33 cellular contexts compared by ENCODE assay signal in genomic region chr7:1370738-1371137, GRCh38.
"Had no signal": no experiment of that assay in that cellular context is flagged by ENCODE, and none has a peak within 500 bp of the region (broad histone marks: within the 10 kb centered on the region; RNA-seq: fewer than 3 reads in every experiment).

No MANE protein-coding gene starts in this region.

- H3K27ac Mint-ChIP-seq: activated CD4-positive, alpha-beta memory T cell treated with anti-CD3 and anti-CD28 coated beads, Interleukin-2, amount 10 ng/mL, durations not matched to agents 7 days and 5 days; activated CD8-positive, alpha-beta memory T cell treated with anti-CD3 and anti-CD28 coated beads, Interleukin-2, amount 10 ng/mL, durations not matched to agents 7 days and 5 days; activated naive CD4-positive, alpha-beta T cell treated with anti-CD3 and anti-CD28 coated beads, Interleukin-2, amount 10 ng/mL, durations not matched to agents 7 days and 5 days; activated naive CD8-positive, alpha-beta T cell had no signal

- ATAC-seq: activated CD8-positive, alpha-beta memory T cell treated with anti-CD3 and anti-CD28 coated beads, Interleukin-2, amount 10 ng/mL, durations not matched to agents 7 days and 5 days; SK-N-SH treated with all-trans-retinoic acid at 6 μM for 48 hours had no signal

- H3K36me3 Mint-ChIP-seq: activated CD8-positive, alpha-beta memory T cell treated with anti-CD3 and anti-CD28 coated beads, Interleukin-2, amount 10 ng/mL, durations not matched to agents 7 days and 5 days; activated naive CD4-positive, alpha-beta T cell treated with anti-CD3 and anti-CD28 coated beads, Interleukin-2, amount 10 ng/mL, durations not matched to agents 7 days and 5 days; activated naive CD8-positive, alpha-beta T cell had no signal

- H3K36me3 ChIP-seq: cardiac muscle cell, Peyer's patch had no signal

- H3K4me1 Mint-ChIP-seq: activated CD4-positive, alpha-beta memory T cell treated with anti-CD3 and anti-CD28 coated beads, Interleukin-2, amount 10 ng/mL, durations not matched to agents 7 days and 5 days; activated CD8-positive, alpha-beta memory T cell treated with anti-CD3 and anti-CD28 coated beads, Interleukin-2, amount 10 ng/mL, durations not matched to agents 7 days and 5 days; activated naive CD4-positive, alpha-beta T cell treated with anti-CD3 and anti-CD28 coated beads, Interleukin-2, amount 10 ng/mL, durations not matched to agents 7 days and 5 days; central memory CD8-positive, alpha-beta T cell had no signal

- H3K9me3 Mint-ChIP-seq: activated CD4-positive, alpha-beta memory T cell treated with anti-CD3 and anti-CD28 coated beads, Interleukin-2, amount 10 ng/mL, durations not matched to agents 7 days and 5 days; activated naive CD4-positive, alpha-beta T cell treated with anti-CD3 and anti-CD28 coated beads, Interleukin-2, amount 10 ng/mL, durations not matched to agents 7 days and 5 days; central memory CD8-positive, alpha-beta T cell had no signal

- DNase-seq: activated CD4-positive, alpha-beta memory T cell treated with anti-CD3 and anti-CD28 coated beads, Interleukin-2, amount 10 ng/mL, durations not matched to agents 7 days and 5 days; activated CD4-positive, alpha-beta T cell treated with anti-CD3 and anti-CD28 coated beads for 1 hour; activated CD4-positive, alpha-beta T cell treated with anti-CD3 and anti-CD28 coated beads for 48 hours; activated CD4-positive, CD25-positive, alpha-beta regulatory T cell; activated CD8-positive, alpha-beta memory T cell treated with anti-CD3 and anti-CD28 coated beads for 24 hours; activated CD8-positive, alpha-beta memory T cell treated with anti-CD3 and anti-CD28 coated beads, Interleukin-2, amount 10 ng/mL, durations not matched to agents 7 days and 5 days; activated CD8-positive, alpha-beta memory T cell treated with anti-CD3 and anti-CD28 coated beads, Interleukin-2, amount 50 U/mL, for 48 hours; activated effector memory CD4-positive, alpha-beta T cell treated with Interleukin-2 at 50 U/mL for 16 hours; activated naive CD4-positive, alpha-beta T cell treated with anti-CD3 and anti-CD28 coated beads, Interleukin-2, amount 10 ng/mL, durations not matched to agents 7 days and 5 days; activated T-cell treated with anti-CD3 and anti-CD28 coated beads, Interleukin-2, amount 50 U/mL, for 48 hours; amniotic stem cell; NCI-H1092 treated with DMSO at 0.1 percent for 48 hours; NCI-H1417; NCI-H146; NCI-H187; NCI-H2029 treated with DMSO at 0.1 percent for 48 hours; NCI-H2107; NCI-H2171; NCI-H2227 treated with DMSO at 0.1 percent for 48 hours; NCI-H446; NCI-H510A treated with DMSO at 0.1 percent for 48 hours; NCI-H82; Peyer's patch; RPMI8226; SIG-M5; T-helper 1 cell; T-helper 2 cell; T-helper 9 cell had no signal

- H3K27ac ChIP-seq: cardiac muscle cell, Peyer's patch, VCaP had no signal

- H3K4me3 Mint-ChIP-seq: activated CD4-positive, alpha-beta memory T cell treated with anti-CD3 and anti-CD28 coated beads, Interleukin-2, amount 10 ng/mL, durations not matched to agents 7 days and 5 days; activated CD8-positive, alpha-beta memory T cell treated with anti-CD3 and anti-CD28 coated beads, Interleukin-2, amount 10 ng/mL, durations not matched to agents 7 days and 5 days; activated naive CD4-positive, alpha-beta T cell treated with anti-CD3 and anti-CD28 coated beads, Interleukin-2, amount 10 ng/mL, durations not matched to agents 7 days and 5 days; activated naive CD8-positive, alpha-beta T cell; central memory CD8-positive, alpha-beta T cell had no signal

- H3K4me3 ChIP-seq: cardiac muscle cell, Peyer's patch had no signal
